Comparison of ENCODE assay signal across 3 cellular contexts in the genomic region with DNA sequence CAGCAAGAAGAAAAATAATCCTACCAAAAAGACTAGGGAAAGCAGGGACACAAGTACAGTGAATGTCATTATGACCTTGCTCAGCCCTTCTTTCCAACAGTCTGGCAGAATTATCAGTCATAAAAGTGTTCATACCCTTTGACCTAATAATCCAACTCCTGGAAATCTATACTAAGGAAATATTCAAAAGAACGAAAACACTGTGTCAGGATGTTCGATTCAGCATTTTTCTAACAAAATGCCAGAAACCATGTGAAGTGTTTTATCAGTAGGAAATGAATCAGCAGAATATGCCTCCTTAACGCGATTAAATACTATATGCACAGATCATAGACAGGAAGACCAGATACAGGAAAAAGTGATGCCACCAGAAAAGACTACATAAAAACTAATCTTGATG.
TF ChIP-seq lines count a peak whose summit lies in the region.

No MANE protein-coding gene starts in this region.

TF ChIP-seq in liver, 16 proteins besides CTCF, POLR2A, EP300 and RAD21:
- TF ChIP-seq, protein P1, sequence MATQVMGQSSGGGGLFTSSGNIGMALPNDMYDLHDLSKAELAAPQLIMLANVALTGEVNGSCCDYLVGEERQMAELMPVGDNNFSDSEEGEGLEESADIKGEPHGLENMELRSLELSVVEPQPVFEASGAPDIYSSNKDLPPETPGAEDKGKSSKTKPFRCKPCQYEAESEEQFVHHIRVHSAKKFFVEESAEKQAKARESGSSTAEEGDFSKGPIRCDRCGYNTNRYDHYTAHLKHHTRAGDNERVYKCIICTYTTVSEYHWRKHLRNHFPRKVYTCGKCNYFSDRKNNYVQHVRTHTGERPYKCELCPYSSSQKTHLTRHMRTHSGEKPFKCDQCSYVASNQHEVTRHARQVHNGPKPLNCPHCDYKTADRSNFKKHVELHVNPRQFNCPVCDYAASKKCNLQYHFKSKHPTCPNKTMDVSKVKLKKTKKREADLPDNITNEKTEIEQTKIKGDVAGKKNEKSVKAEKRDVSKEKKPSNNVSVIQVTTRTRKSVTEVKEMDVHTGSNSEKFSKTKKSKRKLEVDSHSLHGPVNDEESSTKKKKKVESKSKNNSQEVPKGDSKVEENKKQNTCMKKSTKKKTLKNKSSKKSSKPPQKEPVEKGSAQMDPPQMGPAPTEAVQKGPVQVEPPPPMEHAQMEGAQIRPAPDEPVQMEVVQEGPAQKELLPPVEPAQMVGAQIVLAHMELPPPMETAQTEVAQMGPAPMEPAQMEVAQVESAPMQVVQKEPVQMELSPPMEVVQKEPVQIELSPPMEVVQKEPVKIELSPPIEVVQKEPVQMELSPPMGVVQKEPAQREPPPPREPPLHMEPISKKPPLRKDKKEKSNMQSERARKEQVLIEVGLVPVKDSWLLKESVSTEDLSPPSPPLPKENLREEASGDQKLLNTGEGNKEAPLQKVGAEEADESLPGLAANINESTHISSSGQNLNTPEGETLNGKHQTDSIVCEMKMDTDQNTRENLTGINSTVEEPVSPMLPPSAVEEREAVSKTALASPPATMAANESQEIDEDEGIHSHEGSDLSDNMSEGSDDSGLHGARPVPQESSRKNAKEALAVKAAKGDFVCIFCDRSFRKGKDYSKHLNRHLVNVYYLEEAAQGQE (IDR thresholded peaks at IDR 0.05), result no peak
- peak; percentile 52 for TF ChIP-seq NR2F2 (IDR thresholded peaks at IDR 0.05)
TF ChIP-seq in liver: peak in this region for 1.

TF ChIP-seq in HepG2, 621 proteins besides CTCF, POLR2A, EP300 and RAD21:
- TF ChIP-seq ZFX (CRISPR knock-in tag; IDR thresholded peaks at IDR 0.05; ENCODE audit: low read depth) (no peak), FOXJ3 (CRISPR knock-in tag; IDR thresholded peaks at IDR 0.05; ENCODE audit: borderline replicate concordance) (no peak), ZNF382 (CRISPR knock-in tag; IDR thresholded peaks at IDR 0.05; ENCODE audit: borderline replicate concordance) (no peak), MTF2 (CRISPR knock-in tag; IDR thresholded peaks at IDR 0.05; ENCODE audit: borderline replicate concordance) (no peak), NR2C2 (CRISPR knock-in tag; IDR thresholded peaks at IDR 0.05; ENCODE audit: borderline replicate concordance) (no peak), SALL2 (CRISPR knock-in tag; IDR thresholded peaks at IDR 0.05) (no peak), ZFP82 (CRISPR knock-in tag; IDR thresholded peaks at IDR 0.05; ENCODE audit: borderline replicate concordance) (no peak), ZNF772 (CRISPR knock-in tag; IDR thresholded peaks at IDR 0.05) (no peak), IKZF1 (IDR thresholded peaks at IDR 0.05) (no peak), BRD4 (CRISPR knock-in tag; IDR thresholded peaks at IDR 0.05) (no peak)
- TF ChIP-seq, protein P2, sequence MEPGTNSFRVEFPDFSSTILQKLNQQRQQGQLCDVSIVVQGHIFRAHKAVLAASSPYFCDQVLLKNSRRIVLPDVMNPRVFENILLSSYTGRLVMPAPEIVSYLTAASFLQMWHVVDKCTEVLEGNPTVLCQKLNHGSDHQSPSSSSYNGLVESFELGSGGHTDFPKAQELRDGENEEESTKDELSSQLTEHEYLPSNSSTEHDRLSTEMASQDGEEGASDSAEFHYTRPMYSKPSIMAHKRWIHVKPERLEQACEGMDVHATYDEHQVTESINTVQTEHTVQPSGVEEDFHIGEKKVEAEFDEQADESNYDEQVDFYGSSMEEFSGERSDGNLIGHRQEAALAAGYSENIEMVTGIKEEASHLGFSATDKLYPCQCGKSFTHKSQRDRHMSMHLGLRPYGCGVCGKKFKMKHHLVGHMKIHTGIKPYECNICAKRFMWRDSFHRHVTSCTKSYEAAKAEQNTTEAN (CRISPR knock-in tag; conservative IDR thresholded peaks at IDR 0.05), result no peak
- TF ChIP-seq, protein P3, sequence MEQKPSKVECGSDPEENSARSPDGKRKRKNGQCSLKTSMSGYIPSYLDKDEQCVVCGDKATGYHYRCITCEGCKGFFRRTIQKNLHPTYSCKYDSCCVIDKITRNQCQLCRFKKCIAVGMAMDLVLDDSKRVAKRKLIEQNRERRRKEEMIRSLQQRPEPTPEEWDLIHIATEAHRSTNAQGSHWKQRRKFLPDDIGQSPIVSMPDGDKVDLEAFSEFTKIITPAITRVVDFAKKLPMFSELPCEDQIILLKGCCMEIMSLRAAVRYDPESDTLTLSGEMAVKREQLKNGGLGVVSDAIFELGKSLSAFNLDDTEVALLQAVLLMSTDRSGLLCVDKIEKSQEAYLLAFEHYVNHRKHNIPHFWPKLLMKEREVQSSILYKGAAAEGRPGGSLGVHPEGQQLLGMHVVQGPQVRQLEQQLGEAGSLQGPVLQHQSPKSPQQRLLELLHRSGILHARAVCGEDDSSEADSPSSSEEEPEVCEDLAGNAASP (CRISPR knock-in tag; IDR thresholded peaks at IDR 0.05; ENCODE audit: borderline replicate concordance), result no peak
- TF ChIP-seq, protein P4, sequence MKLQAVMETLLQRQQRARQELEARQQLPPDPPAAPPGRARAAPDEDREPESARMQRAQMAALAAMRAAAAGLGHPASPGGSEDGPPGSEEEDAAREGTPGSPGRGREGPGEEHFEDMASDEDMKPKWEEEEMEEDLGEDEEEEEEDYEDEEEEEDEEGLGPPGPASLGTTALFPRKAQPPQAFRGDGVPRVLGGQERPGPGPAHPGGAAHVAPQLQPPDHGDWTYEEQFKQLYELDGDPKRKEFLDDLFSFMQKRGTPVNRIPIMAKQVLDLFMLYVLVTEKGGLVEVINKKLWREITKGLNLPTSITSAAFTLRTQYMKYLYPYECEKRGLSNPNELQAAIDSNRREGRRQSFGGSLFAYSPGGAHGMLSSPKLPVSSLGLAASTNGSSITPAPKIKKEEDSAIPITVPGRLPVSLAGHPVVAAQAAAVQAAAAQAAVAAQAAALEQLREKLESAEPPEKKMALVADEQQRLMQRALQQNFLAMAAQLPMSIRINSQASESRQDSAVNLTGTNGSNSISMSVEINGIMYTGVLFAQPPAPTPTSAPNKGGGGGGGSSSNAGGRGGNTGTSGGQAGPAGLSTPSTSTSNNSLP (IDR thresholded peaks at IDR 0.05; ENCODE audit: low read depth, low read length), result no peak
TF ChIP-seq in HepG2: peak in this region for 0.

TF ChIP-seq in K562, 482 proteins besides CTCF, POLR2A, EP300 and RAD21 (continues in another document):
- no peak for TF ChIP-seq NR2C2 (CRISPR knock-in tag; IDR thresholded peaks at IDR 0.05)
- TF ChIP-seq NR2C2 (tag; IDR thresholded peaks at IDR 0.05), result peak; percentile 43; the same call in 1 of the 2 replicates
- TF ChIP-seq TCF3 (CRISPR knock-in tag; IDR thresholded peaks at IDR 0.05), result no peak
- peak; percentile 77 for TF ChIP-seq MAFK (IDR thresholded peaks at IDR 0.05; ENCODE audit: low read length)
- no peak for TF ChIP-seq ZBTB8A (IDR thresholded peaks at IDR 0.05; ENCODE audit: partially characterized antibody)
- peak; percentile 99 for TF ChIP-seq ZNF316 (IDR thresholded peaks at IDR 0.05)
- TF ChIP-seq TAF7 (tag; IDR thresholded peaks at IDR 0.05), result no peak
- TF ChIP-seq HDAC1 (IDR thresholded peaks at IDR 0.05), result 0 out of 4 replicates have a peak, but pooled peaks of 1 of the 2 experiments have one; percentile 17
- no peak for TF ChIP-seq DNMT1 (IDR thresholded peaks at IDR 0.05)
- TF ChIP-seq MTA2 (IDR thresholded peaks at IDR 0.05; ENCODE audit: low read depth), result 0 out of 2 replicates have a peak, but pooled peaks have one; percentile 15
- peak; percentile 94 for TF ChIP-seq MAFG (tag; conservative IDR thresholded peaks at IDR 0.05)
- TF ChIP-seq NCOR1 (IDR thresholded peaks at IDR 0.05), result peak; percentile 10; the same call in 1 of the 2 replicates
- no peak for TF ChIP-seq PML (IDR thresholded peaks at IDR 0.05; ENCODE audit: low read length)
- TF ChIP-seq ZNF354B (CRISPR knock-in tag; IDR thresholded peaks at IDR 0.05), result no peak
- 0 out of 2 replicates have a peak, but pooled peaks have one; percentile 8 for TF ChIP-seq NFIC (IDR thresholded peaks at IDR 0.05)
- 0 out of 2 replicates have a peak, but pooled peaks have one; percentile 42 for TF ChIP-seq POLR2H (tag; IDR thresholded peaks at IDR 0.05; ENCODE audit: low read depth)
- no peak for TF ChIP-seq RFX7 (CRISPR knock-in tag; IDR thresholded peaks at IDR 0.05)
- TF ChIP-seq MEIS2 (IDR thresholded peaks at IDR 0.05; ENCODE audit: partially characterized antibody), result peak; percentile 18
- peak; percentile 86 for TF ChIP-seq DPF2 (IDR thresholded peaks at IDR 0.05)
- 0 out of 4 replicates have a peak, but pooled peaks of 1 of the 2 experiments have one; percentile 13 for TF ChIP-seq TRIM24 (IDR thresholded peaks at IDR 0.05)
- TF ChIP-seq, protein P5, sequence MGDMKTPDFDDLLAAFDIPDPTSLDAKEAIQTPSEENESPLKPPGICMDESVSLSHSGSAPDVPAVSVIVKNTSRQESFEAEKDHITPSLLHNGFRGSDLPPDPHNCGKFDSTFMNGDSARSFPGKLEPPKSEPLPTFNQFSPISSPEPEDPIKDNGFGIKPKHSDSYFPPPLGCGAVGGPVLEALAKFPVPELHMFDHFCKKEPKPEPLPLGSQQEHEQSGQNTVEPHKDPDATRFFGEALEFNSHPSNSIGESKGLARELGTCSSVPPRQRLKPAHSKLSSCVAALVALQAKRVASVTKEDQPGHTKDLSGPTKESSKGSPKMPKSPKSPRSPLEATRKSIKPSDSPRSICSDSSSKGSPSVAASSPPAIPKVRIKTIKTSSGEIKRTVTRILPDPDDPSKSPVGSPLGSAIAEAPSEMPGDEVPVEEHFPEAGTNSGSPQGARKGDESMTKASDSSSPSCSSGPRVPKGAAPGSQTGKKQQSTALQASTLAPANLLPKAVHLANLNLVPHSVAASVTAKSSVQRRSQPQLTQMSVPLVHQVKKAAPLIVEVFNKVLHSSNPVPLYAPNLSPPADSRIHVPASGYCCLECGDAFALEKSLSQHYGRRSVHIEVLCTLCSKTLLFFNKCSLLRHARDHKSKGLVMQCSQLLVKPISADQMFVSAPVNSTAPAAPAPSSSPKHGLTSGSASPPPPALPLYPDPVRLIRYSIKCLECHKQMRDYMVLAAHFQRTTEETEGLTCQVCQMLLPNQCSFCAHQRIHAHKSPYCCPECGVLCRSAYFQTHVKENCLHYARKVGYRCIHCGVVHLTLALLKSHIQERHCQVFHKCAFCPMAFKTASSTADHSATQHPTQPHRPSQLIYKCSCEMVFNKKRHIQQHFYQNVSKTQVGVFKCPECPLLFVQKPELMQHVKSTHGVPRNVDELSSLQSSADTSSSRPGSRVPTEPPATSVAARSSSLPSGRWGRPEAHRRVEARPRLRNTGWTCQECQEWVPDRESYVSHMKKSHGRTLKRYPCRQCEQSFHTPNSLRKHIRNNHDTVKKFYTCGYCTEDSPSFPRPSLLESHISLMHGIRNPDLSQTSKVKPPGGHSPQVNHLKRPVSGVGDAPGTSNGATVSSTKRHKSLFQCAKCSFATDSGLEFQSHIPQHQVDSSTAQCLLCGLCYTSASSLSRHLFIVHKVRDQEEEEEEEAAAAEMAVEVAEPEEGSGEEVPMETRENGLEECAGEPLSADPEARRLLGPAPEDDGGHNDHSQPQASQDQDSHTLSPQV (IDR thresholded peaks at IDR 0.05), result peak; percentile 74
- TF ChIP-seq DACH1 (IDR thresholded peaks at IDR 0.05; ENCODE audit: partially characterized antibody), result peak; percentile 38
- TF ChIP-seq ARNT (IDR thresholded peaks at IDR 0.05), result 0 out of 4 replicates have a peak, but pooled peaks of 1 of the 2 experiments have one; percentile 25
- TF ChIP-seq SMARCC2 (IDR thresholded peaks at IDR 0.05; ENCODE audit: low read depth), result peak; percentile 56; the same call in 1 of the 2 replicates
- TF ChIP-seq MEF2A (IDR thresholded peaks at IDR 0.05; ENCODE audit: control insufficient read depth, low read depth, low read length), result no peak
- peak; percentile 63; the same call in 1 of the 2 replicates for TF ChIP-seq SMARCE1 (IDR thresholded peaks at IDR 0.05)
- TF ChIP-seq CCNT2 (IDR thresholded peaks at IDR 0.05; ENCODE audit: borderline replicate concordance, extremely low read depth, insufficient read length, low read depth, low read length), result peak; percentile 17
- TF ChIP-seq, protein P4 (IDR thresholded peaks at IDR 0.05; ENCODE audit: borderline replicate concordance, low read depth, low read length), result peak; percentile 75
- peak; percentile 95 for TF ChIP-seq C11orf30 (IDR thresholded peaks at IDR 0.05; ENCODE audit: low read depth)
- no peak for TF ChIP-seq HOXB6 (CRISPR knock-in tag; IDR thresholded peaks at IDR 0.05; ENCODE audit: borderline replicate concordance)
- peak; percentile 93 for TF ChIP-seq NFE2 (IDR thresholded peaks at IDR 0.05; ENCODE audit: low read depth)
- TF ChIP-seq ETV1 (tag; conservative IDR thresholded peaks at IDR 0.05; ENCODE audit: low read depth), result peak; percentile 64
- peak; percentile 71 for TF ChIP-seq ESRRA (IDR thresholded peaks at IDR 0.05; ENCODE audit: borderline replicate concordance, low read depth)
- peak; percentile 32; the same call in 1 of the 2 replicates for TF ChIP-seq JUND (IDR thresholded peaks at IDR 0.05; ENCODE audit: borderline replicate concordance, low read depth, low read length)
- no peak for TF ChIP-seq JUND (tag; IDR thresholded peaks at IDR 0.05; ENCODE audit: borderline replicate concordance, low read depth, low read length)
- 0 out of 2 replicates have a peak, but pooled peaks have one; percentile 23 for TF ChIP-seq FOSL1 (tag; conservative IDR thresholded peaks at IDR 0.05)
- no peak for TF ChIP-seq CHD2 (IDR thresholded peaks at IDR 0.05; ENCODE audit: low read depth, low read length)
- peak; percentile 34; the same call in 1 of the 2 replicates for TF ChIP-seq EP400 (IDR thresholded peaks at IDR 0.05)
- TF ChIP-seq, protein P6, sequence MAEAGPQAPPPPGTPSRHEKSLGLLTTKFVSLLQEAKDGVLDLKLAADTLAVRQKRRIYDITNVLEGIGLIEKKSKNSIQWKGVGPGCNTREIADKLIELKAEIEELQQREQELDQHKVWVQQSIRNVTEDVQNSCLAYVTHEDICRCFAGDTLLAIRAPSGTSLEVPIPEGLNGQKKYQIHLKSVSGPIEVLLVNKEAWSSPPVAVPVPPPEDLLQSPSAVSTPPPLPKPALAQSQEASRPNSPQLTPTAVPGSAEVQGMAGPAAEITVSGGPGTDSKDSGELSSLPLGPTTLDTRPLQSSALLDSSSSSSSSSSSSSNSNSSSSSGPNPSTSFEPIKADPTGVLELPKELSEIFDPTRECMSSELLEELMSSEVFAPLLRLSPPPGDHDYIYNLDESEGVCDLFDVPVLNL (CRISPR knock-in tag; IDR thresholded peaks at IDR 0.05; ENCODE audit: low read depth), result no peak
- 0 out of 2 replicates have a peak, but pooled peaks have one; percentile 39 for TF ChIP-seq GATAD2B (IDR thresholded peaks at IDR 0.05; ENCODE audit: borderline replicate concordance)
- no peak for TF ChIP-seq NCOA4 (IDR thresholded peaks at IDR 0.05; ENCODE audit: partially characterized antibody)
- TF ChIP-seq MAFF (IDR thresholded peaks at IDR 0.05; ENCODE audit: low read length), result peak; percentile 87
- peak; percentile 75 for TF ChIP-seq ARID1B (IDR thresholded peaks at IDR 0.05)
- TF ChIP-seq CBFA2T3 (IDR thresholded peaks at IDR 0.05), result peak; percentile 36; the same call in 1 of the 2 replicates
- TF ChIP-seq SMARCA4 (IDR thresholded peaks at IDR 0.05), result peak; percentile 86
